Comparison of ENCODE assay signal across 14 cellular contexts in the genomic region with DNA sequence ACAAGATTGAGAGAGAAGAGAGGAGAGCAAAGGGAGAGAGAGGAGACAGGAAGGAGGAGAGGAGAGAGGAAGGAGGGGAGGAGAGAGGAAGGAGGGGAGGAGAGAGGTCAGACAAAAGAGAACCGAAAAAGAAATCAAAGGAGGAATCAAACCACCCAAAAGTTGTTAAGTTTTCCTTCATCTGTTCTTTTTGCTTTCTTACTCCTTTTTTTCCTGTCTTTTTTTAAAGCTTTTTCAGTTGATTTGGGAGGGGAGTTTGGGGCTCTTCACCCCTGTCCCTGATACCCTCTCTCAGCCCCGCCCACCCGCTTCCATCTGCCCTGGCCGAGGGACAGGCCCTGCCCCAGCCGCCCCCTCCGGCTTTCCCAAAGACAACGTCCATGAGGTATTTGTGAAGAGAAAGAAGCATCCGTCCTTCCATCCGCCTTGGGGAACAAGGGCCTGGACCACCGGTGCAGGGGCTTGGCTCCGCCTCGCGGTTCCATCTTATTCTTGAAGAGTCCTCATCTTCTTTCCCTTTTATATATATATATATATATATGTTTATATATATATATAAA. TPM values are rescaled to one million over a fixed set of nuclear protein-coding genes. Genes with fewer than 3 reads are reported as not detected.
DNase-seq lines count a peak whose midpoint lies in the region; ATAC-seq and TF ChIP-seq lines count a peak whose summit lies in the region.
"Had no signal": no experiment of that assay in that cellular context is flagged by ENCODE, and none has a peak within 500 bp of the region (broad histone marks: within the 10 kb centered on the region; RNA-seq: fewer than 3 reads in every experiment).

No MANE protein-coding gene starts in this region.

- TF ChIP-seq EP300 in stomach (IDR thresholded peaks at IDR 0.05), result no peak

- H3K27me3 Mint-ChIP-seq in activated naive CD8-positive, alpha-beta T cell treated with anti-CD3 and anti-CD28 coated beads for 36 hours, result no peaks in the 10 kb centered on the region
- no peaks in the 10 kb centered on the region for H3K27me3 Mint-ChIP-seq in activated naive CD8-positive, alpha-beta T cell treated with anti-CD3 and anti-CD28 coated beads, Interleukin-2, amount 50 U/mL, for 24 hours
- H3K27me3 Mint-ChIP-seq: naive thymus-derived CD8-positive, alpha-beta T cell had no signal

- H3K27ac Mint-ChIP-seq in activated naive CD8-positive, alpha-beta T cell treated with anti-CD3 and anti-CD28 coated beads for 36 hours, result peak overlapping the region; percentile 1
- no peak overlapping the region for H3K27ac Mint-ChIP-seq in activated naive CD8-positive, alpha-beta T cell treated with anti-CD3 and anti-CD28 coated beads, Interleukin-2, amount 50 U/mL, for 24 hours

- peaks cover 24% of the 10 kb centered on the region for H3K4me1 Mint-ChIP-seq in activated naive CD8-positive, alpha-beta T cell treated with anti-CD3 and anti-CD28 coated beads for 36 hours
- H3K4me1 Mint-ChIP-seq in activated naive CD8-positive, alpha-beta T cell treated with anti-CD3 and anti-CD28 coated beads, Interleukin-2, amount 50 U/mL, for 24 hours, result peaks cover 28% of the 10 kb centered on the region

- H3K4me1 ChIP-seq in RWPE2 (ENCODE audit: insufficient read depth, poor library complexity, severe bottlenecking) (peaks cover 10% of the 10 kb centered on the region), iPS-20b (ENCODE audit: insufficient read depth, low read length) (peaks cover 8% of the 10 kb centered on the region), stomach (peaks cover 0 to 25% (median 19%) of the 10 kb centered on the region in 4 donors)

- H3K9me3 ChIP-seq in RWPE2 (ENCODE audit: severe bottlenecking), result no peaks in the 10 kb centered on the region
- no peaks in the 10 kb centered on the region for H3K9me3 ChIP-seq in iPS-20b (ENCODE audit: insufficient read depth, low read depth, low read length)
- H3K9me3 ChIP-seq in stomach, result no peaks in the 10 kb centered on the region

- intact Hi-C loops in stomach (cut with DNase I; ENCODE audit: low total_unique reads), result no loop called here

- H3K36me3 ChIP-seq in RWPE2 (ENCODE audit: low read depth), result no peaks in the 10 kb centered on the region
- no peaks in the 10 kb centered on the region for H3K36me3 ChIP-seq in iPS-20b (ENCODE audit: insufficient read depth, low read depth, low read length)
- H3K36me3 ChIP-seq in stomach, result peaks cover 0 to 5% (median 2%) of the 10 kb centered on the region in 4 donors

- TF ChIP-seq POLR2A in stomach (IDR thresholded peaks at IDR 0.05), result no peak

- H3K4me3 ChIP-seq in RWPE2 (ENCODE audit: severe bottlenecking) (no peak overlapping the region), iPS-20b (ENCODE audit: low read length) (no peak overlapping the region), stomach (no peak overlapping the region)

- H3K36me3 Mint-ChIP-seq in activated naive CD8-positive, alpha-beta T cell treated with anti-CD3 and anti-CD28 coated beads for 36 hours, result peaks cover 18% of the 10 kb centered on the region
- peaks cover 17% of the 10 kb centered on the region for H3K36me3 Mint-ChIP-seq in activated naive CD8-positive, alpha-beta T cell treated with anti-CD3 and anti-CD28 coated beads, Interleukin-2, amount 50 U/mL, for 24 hours (ENCODE audit: low read depth)

- H3K27me3 ChIP-seq in RWPE2 (ENCODE audit: insufficient read depth, poor library complexity, severe bottlenecking) (no peaks in the 10 kb centered on the region), iPS-20b (ENCODE audit: insufficient read depth, low read length) (no peaks in the 10 kb centered on the region), stomach (no peaks in the 10 kb centered on the region)

- peak overlapping the region; percentile 29; the same call in 1 of the 2 replicates for H3K9ac ChIP-seq in iPS-20b (ENCODE audit: low read depth, low read length)
- H3K9ac ChIP-seq: KMS-11 had no signal

- H3K27ac ChIP-seq in RWPE2 (ENCODE audit: poor library complexity, severe bottlenecking) (peak overlapping the region; percentile 36), iPS-20b (ENCODE audit: low read length) (no peak overlapping the region), stomach (peak overlapping the region in 4 of 5 donors; percentile 20 to 58 (median 48)), caudate nucleus (ENCODE audit: low read depth, low read length) (no peak overlapping the region)
- H3K27ac ChIP-seq: KMS-11 had no signal

- TF ChIP-seq CTCF in RWPE2 (IDR thresholded peaks at IDR 0.05; ENCODE audit: poor library complexity, severe bottlenecking) (no peak), stomach (IDR thresholded peaks at IDR 0.05) (no peak)

- no peak for DNase-seq in activated naive CD8-positive, alpha-beta T cell treated with anti-CD3 and anti-CD28 coated beads for 36 hours
- DNase-seq in activated naive CD8-positive, alpha-beta T cell treated with anti-CD3 and anti-CD28 coated beads, Interleukin-2, amount 50 U/mL, for 24 hours, result no peak
- DNase-seq in RWPE2 (ENCODE audit: low spot score), result no peak
- no peak for DNase-seq in stomach
- no peak for DNase-seq in caudate nucleus (lab: John Stamatoyannopoulos, UW)
- DNase-seq: DND-41; foreskin fibroblast; kidney; naive thymus-derived CD8-positive, alpha-beta T cell; NCI-H2171 treated with DMSO at 0.1 percent for 48 hours had no signal

- WGBS in stomach, 5 donors, result 74 to 80% (median 78%) methylated on average over 13 of the region's 13 CpGs

- no peak for ATAC-seq in activated naive CD8-positive, alpha-beta T cell treated with anti-CD3 and anti-CD28 coated beads, Interleukin-2, amount 50 U/mL, for 24 hours
- no peak for ATAC-seq in RWPE2 (ENCODE audit: low read depth)
- ATAC-seq in HG03175 (IDR thresholded peaks at IDR 0.05; ENCODE audit: unreplicated experiment), result no peak
- ATAC-seq in GM21529 (IDR thresholded peaks at IDR 0.05; ENCODE audit: unreplicated experiment), result no peak
- ATAC-seq: naive thymus-derived CD8-positive, alpha-beta T cell had no signal

- no peaks in the 10 kb centered on the region for H3K9me3 Mint-ChIP-seq in activated naive CD8-positive, alpha-beta T cell treated with anti-CD3 and anti-CD28 coated beads for 36 hours
- no peaks in the 10 kb centered on the region for H3K9me3 Mint-ChIP-seq in activated naive CD8-positive, alpha-beta T cell treated with anti-CD3 and anti-CD28 coated beads, Interleukin-2, amount 50 U/mL, for 24 hours
- H3K9me3 Mint-ChIP-seq: naive thymus-derived CD8-positive, alpha-beta T cell had no signal

- peak overlapping the region; percentile 14 for H3K4me3 Mint-ChIP-seq in activated naive CD8-positive, alpha-beta T cell treated with anti-CD3 and anti-CD28 coated beads for 36 hours
- no peak overlapping the region for H3K4me3 Mint-ChIP-seq in activated naive CD8-positive, alpha-beta T cell treated with anti-CD3 and anti-CD28 coated beads, Interleukin-2, amount 50 U/mL, for 24 hours
- H3K4me3 Mint-ChIP-seq: naive thymus-derived CD8-positive, alpha-beta T cell had no signal

RNA-seq across cellular contexts. Expression of a gene that starts 13.3 kb away (rescaled TPM):
- total RNA-seq in activated naive CD8-positive, alpha-beta T cell treated with anti-CD3 and anti-CD28 coated beads for 36 hours, result 10 to 100 TPM; 15.5 to 16.0 TPM
- total RNA-seq in stomach, result 10 to 100 TPM in 2 of 5 donors, 1 to 10 TPM in 3; 4.6 to 17.0 (median 8.8) TPM
- polyA plus RNA-seq in stomach, result 1 to 10 TPM; 5.5 to 5.7 (median 5.5) TPM

RNA-seq across cellular contexts. Expression of a gene that starts 19.3 kb away (rescaled TPM):
- total RNA-seq in activated naive CD8-positive, alpha-beta T cell treated with anti-CD3 and anti-CD28 coated beads for 36 hours, result under 1 TPM; 0.58 to 0.74 TPM
- total RNA-seq in stomach, result 10 to 100 TPM in 2 of 5 donors, 1 to 10 TPM in 3; 2.2 to 74.1 (median 8.3) TPM
- 1 to 10 TPM in 2 of 3 donors, under 1 TPM in 1; 0.92 to 3.1 (median 1.1) TPM for polyA plus RNA-seq in stomach
- polyA plus RNA-seq: naive thymus-derived CD8-positive, alpha-beta T cell had no signal

RNA-seq across cellular contexts. Expression of a gene that starts 43.0 kb away (rescaled TPM):
- total RNA-seq in activated naive CD8-positive, alpha-beta T cell treated with anti-CD3 and anti-CD28 coated beads for 36 hours, result 10 to 100 TPM; 50.8 to 52.2 TPM
- 10 to 100 TPM in 2 of 5 donors, 1 to 10 TPM in 1, under 1 TPM in 2; 0.89 to 23.3 (median 3.9) TPM for total RNA-seq in stomach
- polyA plus RNA-seq in stomach, result 1 to 10 TPM in 2 of 3 donors, under 1 TPM in 1; 0.68 to 2.7 (median 1.8) TPM

Comparison
In these comparisons a context has a peak if more than half of its experiments do, and no peak if none do; other contexts are left out.
1. H3K27ac ChIP-seq: peak in RWPE2 (single experiment) and stomach (4 of 5); none in iPS-20b (single experiment) and caudate nucleus (single experiment).